In genomic region chr15:70701891-70702568, GRCh38 we compare ENCODE assay signal across 10 cellular contexts.
A peak's percentile ranks its signal among the peaks of the same experiment; 100 is the strongest.
DNase-seq lines count a peak whose midpoint lies in the region; ATAC-seq, FAIRE-seq and TF ChIP-seq lines count a peak whose summit lies in the region.
"Had no signal": no experiment of that assay in that cellular context is flagged by ENCODE, and none has a peak within 500 bp of the region (broad histone marks: within the 10 kb centered on the region; RNA-seq: fewer than 3 reads in every experiment).

No MANE protein-coding gene starts in this region.

- no peaks in the 10 kb centered on the region for H3K36me3 ChIP-seq in HEK293 (ENCODE audit: control insufficient read depth in 2 of 2, insufficient read depth in 1 of 2, low read length in 2 of 2)
- no peaks in the 10 kb centered on the region for H3K36me3 ChIP-seq in iPS-20b (ENCODE audit: insufficient read depth, low read depth, low read length)
- H3K36me3 ChIP-seq in small intestine (ENCODE audit: control insufficient read depth in 2 of 2, insufficient read depth in 2 of 2, low read length in 2 of 2), result peaks cover 0 to 2% of the 10 kb centered on the region in 2 donors

- H3K4me3 ChIP-seq in HEK293 (ENCODE audit: low read depth, low read length) (peak overlapping the region; percentile 38), iPS-20b (ENCODE audit: low read length) (peak overlapping the region; percentile 9; the same call in 1 of the 2 replicates), small intestine (ENCODE audit: low read depth in 1 of 2, low read length in 2 of 2) (no peak overlapping the region)
- H3K4me3 ChIP-seq: GM12878 had no signal

- 25 to 60% (median 54%) methylated on average over 9 of the region's 9 CpGs for WGBS in small intestine, 3 donors

- CTCF ChIA-PET in HEK293 (lab: Yijun Ruan, JAX), result interaction anchor here (0.7 to 4.7 kb wide), 6 partner anchors 12 to 111 kb away, joined by 3 to 49 read pairs (median 15); no protein-coding TSS in a partner anchor

- H3K9ac ChIP-seq in iPS-20b (ENCODE audit: low read depth, low read length), result no peak overlapping the region; the same call in 1 of the 2 replicates

- H3K9me3 ChIP-seq in HEK293 (ENCODE audit: control insufficient read depth, insufficient read depth, low read depth, low read length), result no peaks in the 10 kb centered on the region
- no peaks in the 10 kb centered on the region for H3K9me3 ChIP-seq in iPS-20b (ENCODE audit: insufficient read depth, low read depth, low read length)
- H3K9me3 ChIP-seq in small intestine (ENCODE audit: control insufficient read depth, low read depth), result no peaks in the 10 kb centered on the region

- H3K27me3 ChIP-seq in iPS-20b (ENCODE audit: insufficient read depth, low read length) (no peaks in the 10 kb centered on the region), small intestine (ENCODE audit: control insufficient read depth in 2 of 2, insufficient read depth in 2 of 2, low read length in 2 of 2) (peaks cover 0 to 2% of the 10 kb centered on the region in 2 donors)

- POLR2A ChIA-PET in HEK293 (lab: Yijun Ruan, JAX), result interaction anchor here (1.0 to 2.0 kb wide), 4 partner anchors 11 to 62 kb away, joined by 3 to 6 read pairs (median 4); partner anchors contain the start of gene UACA

- no peak for FAIRE-seq in small intestine (lab: Jason Lieb, UNC)
- FAIRE-seq: GM12878, TTC549 had no signal

- H3K27ac ChIP-seq in HEK293 (ENCODE audit: extremely low read depth, low read depth, low read length) (peak overlapping the region; percentile 32), iPS-20b (ENCODE audit: low read length) (no peak overlapping the region), small intestine (ENCODE audit: low read depth in 1 of 2, low read length in 1 of 2) (peak overlapping the region in 1 of 2 donors; percentile 45)

- TF ChIP-seq CTCF in HEK293 (tag by site-specific recombination; IDR thresholded peaks at IDR 0.05), result no peak

- peak; percentile 67 for DNase-seq in astrocyte of the hippocampus (ENCODE audit: low read depth, low spot score)
- peak; percentile 19 for DNase-seq in small intestine
- no peak for DNase-seq in activated CD4-positive, alpha-beta T cell treated with anti-CD3 and anti-CD28 coated beads, Interleukin-2, amount 50 U/mL, for 4 hours
- no peak for DNase-seq in mesenteric fat pad (ENCODE audit: low spot score)

- no peak for ATAC-seq in HG03342 (IDR thresholded peaks at IDR 0.05; ENCODE audit: unreplicated experiment)
- ATAC-seq in GM19351 (IDR thresholded peaks at IDR 0.05; ENCODE audit: unreplicated experiment), result no peak
- ATAC-seq: GM12878 had no signal

- peaks cover 56% of the 10 kb centered on the region for H3K4me1 ChIP-seq in HEK293 (ENCODE audit: control insufficient read depth, insufficient read depth, low read length)
- H3K4me1 ChIP-seq in iPS-20b (ENCODE audit: insufficient read depth, low read length), result peaks cover 40% of the 10 kb centered on the region
- H3K4me1 ChIP-seq in small intestine (ENCODE audit: control insufficient read depth in 2 of 2, insufficient read depth in 1 of 2, low read depth in 1 of 2, low read length in 1 of 2), result peaks cover 0 to 4% of the 10 kb centered on the region in 2 donors

TF ChIP-seq in HEK293, 187 proteins besides CTCF, POLR2A, EP300 and RAD21 (continues in another document):
- TF ChIP-seq ZNF48 (tag by site-specific recombination; IDR thresholded peaks at IDR 0.05), result no peak
- no peak for TF ChIP-seq ZNF558 (tag by site-specific recombination; IDR thresholded peaks at IDR 0.05)
- TF ChIP-seq ZNF184 (tag by site-specific recombination; IDR thresholded peaks at IDR 0.05), result peak; percentile 98
- TF ChIP-seq ZSCAN23 (tag by site-specific recombination; IDR thresholded peaks at IDR 0.05), result no peak
- 0 out of 2 replicates have a peak, but pooled peaks have one; percentile 22 for TF ChIP-seq ZNF843 (tag by site-specific recombination; IDR thresholded peaks at IDR 0.05)
- TF ChIP-seq ZIC2 (tag by site-specific recombination; IDR thresholded peaks at IDR 0.05), result 0 out of 2 replicates have a peak, but pooled peaks have one; percentile 39
- no peak for TF ChIP-seq ZNF792 (tag by site-specific recombination; IDR thresholded peaks at IDR 0.05)
- TF ChIP-seq ZNF768 (tag by site-specific recombination; IDR thresholded peaks at IDR 0.05), result peak; percentile 77; the same call in 1 of the 2 replicates
- no peak for TF ChIP-seq YY2 (tag by site-specific recombination; IDR thresholded peaks at IDR 0.05)
- TF ChIP-seq ZNF423 (tag by site-specific recombination; IDR thresholded peaks at IDR 0.05), result no peak
- no peak for TF ChIP-seq ZNF571 (tag by site-specific recombination; IDR thresholded peaks at IDR 0.05)
- no peak for TF ChIP-seq ZBTB11 (tag by site-specific recombination; conservative IDR thresholded peaks at IDR 0.05; ENCODE audit: low read depth)
- no peak for TF ChIP-seq TCF7L2 (IDR thresholded peaks at IDR 0.05; ENCODE audit: borderline replicate concordance, low read depth, low read length)
- TF ChIP-seq MZF1 (tag by site-specific recombination; IDR thresholded peaks at IDR 0.05; ENCODE audit: borderline replicate concordance), result no peak
- no peak for TF ChIP-seq PRDM10 (tag by site-specific recombination; IDR thresholded peaks at IDR 0.05)
- TF ChIP-seq ZNF18 (tag by site-specific recombination; IDR thresholded peaks at IDR 0.05), result no peak

Comparison
In these comparisons a context has a peak if more than half of its experiments do, and no peak if none do; other contexts are left out.
1. H3K4me3 ChIP-seq: peak in HEK293 (single experiment) and iPS-20b (single experiment); none in small intestine (0 of 2).
2. DNase-seq: peak in astrocyte of the hippocampus (single experiment) and small intestine (single experiment); none in activated CD4-positive, alpha-beta T cell treated with anti-CD3 and anti-CD28 coated beads, Interleukin-2, amount 50 U/mL, for 4 hours (0 of 2) and mesenteric fat pad (single experiment).